Comparison of ENCODE assay signal across 19 cellular contexts in the genomic region with DNA sequence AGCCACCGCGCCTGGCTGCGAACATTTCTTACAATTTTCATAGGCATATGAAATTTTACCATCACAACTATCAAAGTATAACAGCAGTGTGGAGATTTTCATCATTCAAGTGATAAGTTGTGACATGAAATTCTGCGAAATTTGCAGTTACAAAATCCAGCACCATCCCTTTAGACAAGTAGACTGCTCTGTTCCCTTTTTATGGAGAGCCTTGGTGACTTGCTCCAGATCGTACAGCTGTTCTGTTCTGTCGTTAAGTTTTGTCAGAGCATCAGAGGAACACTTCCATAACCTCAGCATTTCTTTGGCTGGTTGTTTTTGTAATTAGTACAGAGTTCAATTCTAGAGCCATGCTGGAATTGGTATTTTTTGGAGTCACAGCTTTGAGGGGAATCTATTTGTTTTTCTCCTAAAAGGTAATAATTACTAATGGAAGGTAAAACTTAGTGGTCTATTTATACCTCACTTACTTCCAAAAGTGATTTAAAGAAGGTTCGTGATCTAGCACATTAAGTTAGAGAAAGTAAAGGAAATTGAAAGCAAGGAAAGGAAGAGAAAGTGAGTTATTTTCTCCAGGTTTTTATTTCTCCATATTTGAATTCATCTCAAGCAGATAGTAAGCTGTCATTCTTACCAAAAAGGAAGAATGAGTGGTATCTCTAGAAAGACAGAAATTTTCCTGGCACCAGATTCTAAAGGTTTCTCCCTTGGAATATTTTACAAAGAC.
"Had no signal": no experiment of that assay in that cellular context is flagged by ENCODE, and none has a peak within 500 bp of the region (broad histone marks: within the 10 kb centered on the region; RNA-seq: fewer than 3 reads in every experiment).

No MANE protein-coding gene starts in this region.

- H3K27me3 Mint-ChIP-seq: activated CD4-positive, alpha-beta memory T cell treated with anti-CD3 and anti-CD28 coated beads, Interleukin-2, amount 10 ng/mL, durations not matched to agents 7 days and 5 days; activated CD4-positive, alpha-beta T cell treated with anti-CD3 and anti-CD28 coated beads, Interleukin-2, amount 10 ng/mL, durations not matched to agents 7 days and 5 days; naive thymus-derived CD8-positive, alpha-beta T cell had no signal

- H3K4me1 ChIP-seq: esophagus squamous epithelium, tibial nerve had no signal

- H3K36me3 Mint-ChIP-seq: activated naive CD4-positive, alpha-beta T cell treated with anti-CD3 and anti-CD28 coated beads, Interleukin-2, amount 50 U/mL, for 72 hours had no signal

- H3K4me3 Mint-ChIP-seq: activated CD4-positive, alpha-beta memory T cell treated with anti-CD3 and anti-CD28 coated beads, Interleukin-2, amount 10 ng/mL, durations not matched to agents 7 days and 5 days; activated CD4-positive, alpha-beta T cell treated with anti-CD3 and anti-CD28 coated beads, Interleukin-2, amount 10 ng/mL, durations not matched to agents 7 days and 5 days; naive thymus-derived CD8-positive, alpha-beta T cell; T-helper 1 cell treated with Interleukin-12 subunit alpha and Interleukin-12 subunit beta and Interleukin-4 antibody, amounts not matched to agents 30 μg/mL and 1 μg/mL, for 36 hours had no signal

- DNase-seq: activated CD4-positive, alpha-beta memory T cell treated with anti-CD3 and anti-CD28 coated beads, Interleukin-2, amount 10 ng/mL, durations not matched to agents 7 days and 5 days; activated CD4-positive, alpha-beta T cell treated with anti-CD3 and anti-CD28 coated beads, Interleukin-2, amount 10 ng/mL, durations not matched to agents 7 days and 5 days; activated gamma-delta T cell treated with Interleukin-2 at 50 U/mL for 16 hours; effector CD8-positive, alpha-beta T cell; esophagus squamous epithelium; foreskin melanocyte; heart right ventricle; mesenchymal stem cell; naive thymus-derived CD8-positive, alpha-beta T cell; right lobe of liver; stimulated activated CD4-positive, alpha-beta T cell treated with anti-CD3 and anti-CD28 coated beads, Interleukin-2, amount 100 ng/mL, for 48 hours; stimulated activated naive CD4-positive, alpha-beta T cell treated with Interleukin-2 at 50 U/mL for 16 hours; T1000; WERI-Rb-1 had no signal

- H3K9me3 Mint-ChIP-seq: activated CD4-positive, alpha-beta memory T cell treated with anti-CD3 and anti-CD28 coated beads, Interleukin-2, amount 10 ng/mL, durations not matched to agents 7 days and 5 days; activated CD4-positive, alpha-beta T cell treated with anti-CD3 and anti-CD28 coated beads, Interleukin-2, amount 10 ng/mL, durations not matched to agents 7 days and 5 days; activated naive CD4-positive, alpha-beta T cell treated with anti-CD3 and anti-CD28 coated beads, Interleukin-2, amount 50 U/mL, for 72 hours; naive thymus-derived CD8-positive, alpha-beta T cell; T-helper 1 cell treated with Interleukin-12 subunit alpha and Interleukin-12 subunit beta and Interleukin-4 antibody, amounts not matched to agents 30 μg/mL and 1 μg/mL, for 36 hours had no signal

- ATAC-seq: activated CD4-positive, CD25-positive, alpha-beta regulatory T cell treated with anti-CD3 and anti-CD28 coated beads, Interleukin-2, amount 50 U/mL, for 24 hours; activated naive CD4-positive, alpha-beta T cell treated with anti-CD3 and anti-CD28 coated beads, Interleukin-2, amount 50 U/mL, for 72 hours; heart right ventricle; naive thymus-derived CD8-positive, alpha-beta T cell; right lobe of liver had no signal

- H3K4me3 ChIP-seq: esophagus squamous epithelium, heart right ventricle, right lobe of liver, tibial nerve had no signal

- H3K9me3 ChIP-seq: esophagus squamous epithelium, heart right ventricle, right lobe of liver, tibial nerve had no signal

- H3K27ac ChIP-seq: epithelial cell of prostate, esophagus squamous epithelium, heart right ventricle, right lobe of liver, tibial nerve, WERI-Rb-1 had no signal

- H3K27me3 ChIP-seq: esophagus squamous epithelium, heart right ventricle, right lobe of liver, tibial nerve had no signal

- H3K27ac Mint-ChIP-seq: activated CD4-positive, alpha-beta memory T cell treated with anti-CD3 and anti-CD28 coated beads, Interleukin-2, amount 10 ng/mL, durations not matched to agents 7 days and 5 days; activated CD4-positive, alpha-beta T cell treated with anti-CD3 and anti-CD28 coated beads, Interleukin-2, amount 10 ng/mL, durations not matched to agents 7 days and 5 days; T-helper 1 cell treated with Interleukin-12 subunit alpha and Interleukin-12 subunit beta and Interleukin-4 antibody, amounts not matched to agents 30 μg/mL and 1 μg/mL, for 36 hours had no signal
